10 cellular contexts compared by ENCODE assay signal in the genomic region with DNA sequence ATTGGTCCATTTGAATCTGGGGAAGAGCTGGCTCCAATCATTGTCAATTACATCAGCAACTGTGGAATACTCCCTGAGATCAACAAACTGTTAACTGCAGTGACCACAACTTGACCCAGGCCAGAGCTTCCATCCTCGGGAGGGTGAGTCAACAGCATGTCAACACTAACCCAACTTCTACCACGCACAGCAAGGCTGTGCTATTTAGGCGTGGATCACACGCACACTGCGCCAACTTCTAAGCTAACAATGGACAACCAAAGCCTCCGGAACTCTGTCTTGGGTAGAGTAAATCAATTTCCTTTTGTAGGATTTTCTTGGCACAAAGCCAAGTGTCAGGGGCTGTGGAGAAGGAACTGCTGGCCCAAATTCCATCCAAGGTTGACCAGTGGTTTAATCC. TPM values are rescaled to one million over a fixed set of nuclear protein-coding genes. Genes with fewer than 3 reads are reported as not detected.
DNase-seq lines count a peak whose midpoint lies in the region; ATAC-seq, FAIRE-seq and TF ChIP-seq lines count a peak whose summit lies in the region.
"Had no signal": no experiment of that assay in that cellular context is flagged by ENCODE, and none has a peak within 500 bp of the region (broad histone marks: within the 10 kb centered on the region; RNA-seq: fewer than 3 reads in every experiment).

No MANE protein-coding gene starts in this region.

- TF ChIP-seq POLR2A in breast epithelium (IDR thresholded peaks at IDR 0.05), result no peak
- TF ChIP-seq POLR2A in HepG2 (IDR thresholded peaks at IDR 0.05; ENCODE audit: insufficient read depth in 1 of 2, low read depth in 2 of 2, low read length in 2 of 2), result no peak

- no peak overlapping the region for H3K4me2 ChIP-seq in HepG2 (ENCODE audit: low read depth, low read length)

- peak; percentile 77 for ATAC-seq in HepG2
- no peak for ATAC-seq in HG03520 (IDR thresholded peaks at IDR 0.05; ENCODE audit: unreplicated experiment)

- no peak overlapping the region for H3K4me3 ChIP-seq in AG04449 (ENCODE audit: low read depth, low read length)
- H3K4me3 ChIP-seq in breast epithelium, result peak overlapping the region in 1 of 3 donors; percentile 34
- no peak overlapping the region for H3K4me3 ChIP-seq in HepG2 (replicated peaks in 1 of 3; ENCODE audit: insufficient read depth in 1 of 3, low read depth in 2 of 3, low read length in 3 of 3)

- peaks cover 3% of the 10 kb centered on the region for H4K20me1 ChIP-seq in HepG2 (ENCODE audit: insufficient read depth, low read length)

- no peak for FAIRE-seq in HepG2 (lab: Jason Lieb, UNC)
- FAIRE-seq: G401.6 had no signal

- no peak overlapping the region for H3K9ac ChIP-seq in HepG2 (ENCODE audit: insufficient read depth, low read depth, low read length)

- TF ChIP-seq CTCF in AG04449 (IDR thresholded peaks at IDR 0.05; ENCODE audit: insufficient read depth, low read length, missing control alignments) (no peak), breast epithelium (IDR thresholded peaks at IDR 0.05) (no peak), HepG2 (CRISPR knock-in tag; IDR thresholded peaks at IDR 0.05) (no peak)

- TF ChIP-seq RAD21 in HepG2 (CRISPR knock-in tag; IDR thresholded peaks at IDR 0.05), result no peak

- POLR2A ChIA-PET in AG04449 (lab: Yijun Ruan, JAX) (interaction anchor here (0.7 kb wide), 1 partner anchor 29 kb away, joined by 3 read pairs; no protein-coding TSS in a partner anchor), HepG2 (lab: Yijun Ruan, JAX) (interaction anchor here (1.2 kb wide), 1 partner anchor 29 kb away, joined by 3 read pairs; no protein-coding TSS in a partner anchor)

- BruUV-seq in HepG2 (replicated peaks; lab: Mats Ljungman, UMichigan), result no TSS peak

- H3K79me2 ChIP-seq in HepG2 (ENCODE audit: insufficient read depth, low read length), result peaks cover 31% of the 10 kb centered on the region

- intact Hi-C loops in breast epithelium (cut with DNase I; ENCODE audit: low total_unique reads), result no loop called here
- intact Hi-C loops in HepG2 (cut with micrococcal nuclease; ENCODE audit: unreplicated experiment), result no loop called here

- TF ChIP-seq EP300 in HepG2 (IDR thresholded peaks at IDR 0.05; ENCODE audit: low read depth in 2 of 2, low read length in 2 of 2) (peak in 1 of 2 experiments; percentile 5; a peak in 1 of 4 replicates), HepG2 (CRISPR knock-in tag; IDR thresholded peaks at IDR 0.05; ENCODE audit: borderline replicate concordance) (no peak)

- CTCF ChIA-PET in AG04449 (lab: Yijun Ruan, JAX) (interaction anchor here (0.6 kb wide), 1 partner anchor 9 kb away, joined by 3 read pairs; no protein-coding TSS in a partner anchor), HepG2 (lab: Yijun Ruan, JAX; ENCODE audit: low intra/inter-chr PET ratio, low total read pairs) (no interaction called here)

- peak; percentile 57 for DNase-seq in AG04449 (ENCODE audit: low read depth, low spot score)
- peak; percentile 97 for DNase-seq in HT1080 (ENCODE audit: low read depth)
- peak in 1 of 2 donors; percentile 61 for DNase-seq in breast epithelium (ENCODE audit: low spot score in 2 of 2)
- DNase-seq in HepG2 (ENCODE audit: low spot score), result peak; percentile 50
- DNase-seq in iPS-NIHi7 (ENCODE audit: extremely low spot score), result no peak
- no peak for DNase-seq in stimulated activated CD4-positive, alpha-beta T cell treated with anti-CD3 and anti-CD28 coated beads, Interleukin-2, amount 100 ng/mL, for 24 hours
- DNase-seq in activated gamma-delta T cell treated with Interleukin-2 at 50 U/mL for 16 hours, result no peak
- DNase-seq: activated CD4-positive, alpha-beta T cell treated with anti-CD3 and anti-CD28 coated beads, Interleukin-2, amount 50 U/mL, for 4 hours had no signal

- in situ Hi-C loops in HepG2 (cut with HindIII; ENCODE audit: extremely low pct_ligation_motif_present, low pct_unique_long_range_greater_than_20kb), result no loop called here

- H3K36me3 ChIP-seq in breast epithelium, result no peaks in the 10 kb centered on the region
- H3K36me3 ChIP-seq in HepG2 (replicated peaks in 1 of 2; ENCODE audit: control insufficient read depth in 1 of 2, insufficient read depth in 2 of 2, low read length in 2 of 2), result no peaks in the 10 kb centered on the region

- H2AFZ ChIP-seq in HepG2 (ENCODE audit: low read length), result no peak overlapping the region

- no peaks in the 10 kb centered on the region for H3K27me3 ChIP-seq in breast epithelium
- H3K27me3 ChIP-seq in HepG2 (ENCODE audit: control insufficient read depth in 1 of 2, insufficient read depth in 2 of 2, low read length in 2 of 2), result no peaks in the 10 kb centered on the region

- WGBS in HepG2 (ENCODE audit: low lambda C conversion rate), result 47% methylated on average over 6 of the region's 6 CpGs

- no peaks in the 10 kb centered on the region for H3K9me3 ChIP-seq in breast epithelium
- H3K9me3 ChIP-seq in HepG2 (ENCODE audit: low read length), result no peaks in the 10 kb centered on the region

- H3K4me1 ChIP-seq in breast epithelium (no peaks in the 10 kb centered on the region), HepG2 (ENCODE audit: insufficient read depth, low read length) (peaks cover 29% of the 10 kb centered on the region)

- H3K27ac ChIP-seq in breast epithelium, result peak overlapping the region; percentile 43 to 70
- H3K27ac ChIP-seq in HepG2 (ENCODE audit: extremely low read length, insufficient read depth, low read length), result no peak overlapping the region

TF ChIP-seq in HepG2, 621 proteins besides CTCF, POLR2A, EP300 and RAD21 (continues in another document):
- TF ChIP-seq FOXA3 (CRISPR knock-in tag; IDR thresholded peaks at IDR 0.05) (peak; percentile 48; the same call in 1 of the 2 replicates), IRX3 (CRISPR knock-in tag; IDR thresholded peaks at IDR 0.05; ENCODE audit: borderline replicate concordance, low read depth) (no peak), ZNF644 (CRISPR knock-in tag; IDR thresholded peaks at IDR 0.05; ENCODE audit: low read depth) (peak; percentile 73), MBNL3 (CRISPR knock-in tag; conservative IDR thresholded peaks at IDR 0.05) (no peak), LCORL (IDR thresholded peaks at IDR 0.05) (peak; percentile 93), LCORL (CRISPR knock-in tag; IDR thresholded peaks at IDR 0.05) (no peak), RXRA (CRISPR knock-in tag; IDR thresholded peaks at IDR 0.05) (peak; percentile 30; the same call in 1 of the 2 replicates), ARNT2 (CRISPR knock-in tag; IDR thresholded peaks at IDR 0.05; ENCODE audit: low read depth) (no peak), FOXA1 (IDR thresholded peaks at IDR 0.05) (no peak), FOXA1 (CRISPR knock-in tag; IDR thresholded peaks at IDR 0.05) (peak; percentile 39; the same call in 1 of the 2 replicates), FOSL2 (CRISPR knock-in tag; IDR thresholded peaks at IDR 0.05) (peak; percentile 87)
- TF ChIP-seq, protein P1, sequence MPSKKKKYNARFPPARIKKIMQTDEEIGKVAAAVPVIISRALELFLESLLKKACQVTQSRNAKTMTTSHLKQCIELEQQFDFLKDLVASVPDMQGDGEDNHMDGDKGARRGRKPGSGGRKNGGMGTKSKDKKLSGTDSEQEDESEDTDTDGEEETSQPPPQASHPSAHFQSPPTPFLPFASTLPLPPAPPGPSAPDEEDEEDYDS (CRISPR knock-in tag; IDR thresholded peaks at IDR 0.05), result no peak
- TF ChIP-seq, protein P2, sequence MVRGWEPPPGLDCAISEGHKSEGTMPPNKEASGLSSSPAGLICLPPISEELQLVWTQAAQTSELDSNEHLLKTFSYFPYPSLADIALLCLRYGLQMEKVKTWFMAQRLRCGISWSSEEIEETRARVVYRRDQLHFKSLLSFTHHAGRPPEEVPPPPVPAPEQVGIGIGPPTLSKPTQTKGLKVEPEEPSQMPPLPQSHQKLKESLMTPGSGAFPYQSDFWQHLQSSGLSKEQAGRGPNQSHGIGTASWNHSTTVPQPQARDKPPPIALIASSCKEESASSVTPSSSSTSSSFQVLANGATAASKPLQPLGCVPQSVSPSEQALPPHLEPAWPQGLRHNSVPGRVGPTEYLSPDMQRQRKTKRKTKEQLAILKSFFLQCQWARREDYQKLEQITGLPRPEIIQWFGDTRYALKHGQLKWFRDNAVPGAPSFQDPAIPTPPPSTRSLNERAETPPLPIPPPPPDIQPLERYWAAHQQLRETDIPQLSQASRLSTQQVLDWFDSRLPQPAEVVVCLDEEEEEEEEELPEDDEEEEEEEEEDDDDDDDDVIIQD (CRISPR knock-in tag; IDR thresholded peaks at IDR 0.05; ENCODE audit: low read depth), result peak; percentile 67; the same call in 1 of the 2 replicates

RNA-seq across cellular contexts. Expression of gene APP, which starts 30.4 kb away (rescaled TPM):
- total RNA-seq in HT1080 (2014; rRNA removed; shearing (Covaris generic)), result 181 and 235 TPM in 2 replicates
- polyA plus RNA-seq in HT1080 (2015; cell fraction: cytosol; rRNA removed), result 379 and 459 TPM in 2 replicates
- polyA plus RNA-seq in HT1080 (2015; cell fraction: nucleus; rRNA removed), result 1,237 and 1,428 TPM in 2 replicates
- 100 to 1,000 TPM; 270 to 546 (median 383) TPM for total RNA-seq in breast epithelium
- total RNA-seq in HepG2 (2016; rRNA removed; fragmentation: Illumina TruSeq; extraction: Trizol), result 33.6 and 70.6 TPM in 2 replicates
- total RNA-seq in HepG2 (2016; cell fraction: cytosol; rRNA removed; fragmentation: Illumina TruSeq; extraction: Trizol; ENCODE audit: low read depth), result 4.5 and 4.6 TPM in 2 replicates
- 27.5 and 74.9 TPM in 2 replicates for total RNA-seq in HepG2 (2016; cell fraction: insoluble cytoplasmic fraction; rRNA removed; fragmentation: Illumina TruSeq; extraction: Trizol)
- total RNA-seq in HepG2 (2016; cell fraction: membrane; rRNA removed; fragmentation: Illumina TruSeq; extraction: Trizol), result 9.0 and 10.2 TPM in 2 replicates
- total RNA-seq in HepG2 (2016; cell fraction: nucleus; rRNA removed; fragmentation: Illumina TruSeq; extraction: Trizol), result 82.2 and 98.5 TPM in 2 replicates
- 262 and 315 TPM in 2 replicates for polyA plus RNA-seq in HepG2 (2011; rRNA removed)
- 227 and 358 TPM in 2 replicates for polyA plus RNA-seq in HepG2 (2011; cell fraction: cytosol; rRNA removed)
- 144 and 194 TPM in 2 replicates for polyA plus RNA-seq in HepG2 (2011; cell fraction: nucleus; rRNA removed)
- 183 and 345 TPM in 2 replicates for polyA plus RNA-seq in HepG2 (2012)
- 4.5 and 4.7 TPM in 2 replicates for polyA plus RNA-seq in HepG2 (2016; cell fraction: cytosol; fragmentation: Illumina TruSeq; extraction: Trizol; ENCODE audit: low read depth)
- polyA plus RNA-seq in HepG2 (2016; cell fraction: insoluble cytoplasmic fraction; fragmentation: Illumina TruSeq; extraction: Trizol; ENCODE audit: low read depth), result 41.3 and 45.6 TPM in 2 replicates
- 6.6 and 9.0 TPM in 2 replicates for polyA plus RNA-seq in HepG2 (2016; cell fraction: membrane; fragmentation: Illumina TruSeq; extraction: Trizol; ENCODE audit: low read depth)
- 116 and 117 TPM in 2 replicates for polyA plus RNA-seq in HepG2 (2016; cell fraction: nucleus; fragmentation: Illumina TruSeq; extraction: Trizol; ENCODE audit: insufficient read depth, low read depth)
- 307 and 343 TPM in 2 replicates for polyA minus RNA-seq in HepG2 (2011; rRNA and poly(A)+ RNA removed; ENCODE audit: low replicate concordance)
- polyA minus RNA-seq in HepG2 (2011; cell fraction: cytosol; rRNA and poly(A)+ RNA removed), result 128 and 205 TPM in 2 replicates
- 217 and 256 TPM in 2 replicates for polyA minus RNA-seq in HepG2 (2011; cell fraction: nucleus; rRNA and poly(A)+ RNA removed)

Comparison
In these comparisons a context has a peak if more than half of its experiments do, and no peak if none do; other contexts are left out.
1. DNase-seq: peak in AG04449 (single experiment), HT1080 (single experiment) and HepG2 (single experiment); none in iPS-NIHi7 (single experiment), stimulated activated CD4-positive, alpha-beta T cell treated with anti-CD3 and anti-CD28 coated beads, Interleukin-2, amount 100 ng/mL, for 24 hours (0 of 2) and activated gamma-delta T cell treated with Interleukin-2 at 50 U/mL for 16 hours (single experiment).